8 cellular contexts compared by ENCODE assay signal in genomic region chr3:66499881-66500574, GRCh38. TPM values are rescaled to one million over a fixed set of nuclear protein-coding genes. Genes with fewer than 3 reads are reported as not detected.
DNase-seq lines count a peak whose midpoint lies in the region; ATAC-seq, FAIRE-seq and TF ChIP-seq lines count a peak whose summit lies in the region.

No MANE protein-coding gene starts in this region.

- no peak for TF ChIP-seq CTCF in DOHH2 (IDR thresholded peaks at IDR 0.05; ENCODE audit: low read depth, low read length, poor library complexity, severe bottlenecking)
- no peak for TF ChIP-seq CTCF in pancreas (IDR thresholded peaks at IDR 0.05)

- peaks cover 2% of the 10 kb centered on the region for H3K36me3 Mint-ChIP-seq in IgD-negative memory B cell

- no peaks in the 10 kb centered on the region for H4K20me1 ChIP-seq in DOHH2 (ENCODE audit: control insufficient read depth, insufficient read depth, low read depth, low read length)

- no peak for FAIRE-seq in pancreas (lab: Jason Lieb, UNC)

- H3K79me2 ChIP-seq in DOHH2 (ENCODE audit: control insufficient read depth, low read length): peaks cover 61% of the 10 kb centered on the region

- no peaks in the 10 kb centered on the region for H3K9me3 Mint-ChIP-seq in IgD-negative memory B cell

- peak overlapping the region; percentile 83 to 96 (median 94) for H3K4me3 Mint-ChIP-seq in IgD-negative memory B cell

- WGBS in pancreas, 2 donors: 0 to 1% methylated on average over 53 to 80 of the region's 80 CpGs

- no peaks in the 10 kb centered on the region for H3K9me2 ChIP-seq in DOHH2 (replicated peaks; ENCODE audit: control insufficient read depth, low read length)

- intact Hi-C loops in pancreas (cut with DNase I): loop anchor here (5.0 to 10.0 kb wide), 3 partner anchors 53 to 315 kb away; no protein-coding TSS in a partner anchor

- ATAC-seq in GM21526 (IDR thresholded peaks at IDR 0.05; ENCODE audit: low FRiP score, unreplicated experiment) (peak; percentile 24), pancreas (peak in 1 of 4 donors; percentile 5)

- DNase-seq in activated T-helper 9 cell treated with anti-CD3 and anti-CD28 coated beads, Interleukin-2, amount 50 U/mL, for 16 hours (ENCODE audit: low read depth): peak; percentile 31
- DNase-seq in germinal center (ENCODE audit: low spot score): peak; percentile 52
- DNase-seq in pancreas: peak in 4 of 6 donors; percentile 52 to 79 (median 68)
- no peak for DNase-seq in DMS79 (lab: John Stamatoyannopoulos, UW)
- no peak for DNase-seq in HT-29 (ENCODE audit: low spot score)

- H3K27ac Mint-ChIP-seq in IgD-negative memory B cell: peak overlapping the region in 1 of 3 donors; percentile 75

- H3K4me1 Mint-ChIP-seq in IgD-negative memory B cell: peaks cover 7 to 23% (median 16%) of the 10 kb centered on the region in 3 donors

- H3K27ac ChIP-seq in DOHH2 (ENCODE audit: low read depth, low read length) (peak overlapping the region; percentile 97), pancreas (peak overlapping the region; percentile 87 to 99 (median 94))

- H3K9me3 ChIP-seq in DOHH2 (ENCODE audit: control insufficient read depth, insufficient read depth, low read length): no peaks in the 10 kb centered on the region
- no peaks in the 10 kb centered on the region for H3K9me3 ChIP-seq in pancreas

- H3K27me3 Mint-ChIP-seq in IgD-negative memory B cell: peaks cover 34% of the 10 kb centered on the region

- H3F3A ChIP-seq in DOHH2 (ENCODE audit: control insufficient read depth, insufficient read depth): peaks cover 27% of the 10 kb centered on the region

- H3K4me2 ChIP-seq in DOHH2 (ENCODE audit: low read length): peak overlapping the region; percentile 91

- peak overlapping the region; percentile 80 for H3K4me3 ChIP-seq in DOHH2 (ENCODE audit: low read length)
- peak overlapping the region; percentile 86 to 100 (median 94) for H3K4me3 ChIP-seq in pancreas

- H3K36me3 ChIP-seq in DOHH2 (ENCODE audit: control insufficient read depth, low read length) (peaks cover 45% of the 10 kb centered on the region), pancreas (no peaks in the 10 kb centered on the region)

- H3K27me3 ChIP-seq in DOHH2 (ENCODE audit: control insufficient read depth, low read length) (peaks cover 8% of the 10 kb centered on the region), pancreas (no peaks in the 10 kb centered on the region)

- H3K4me1 ChIP-seq in DOHH2 (ENCODE audit: control insufficient read depth, low read length): peaks cover 36% of the 10 kb centered on the region
- H3K4me1 ChIP-seq in pancreas: peaks cover 8 to 35% (median 29%) of the 10 kb centered on the region in 3 donors

RNA-seq across cellular contexts. Expression of gene LRIG1, which starts 0.8 kb away (rescaled TPM):
- polyA plus RNA-seq in IgD-negative memory B cell (10.6 TPM), pancreas (10 to 100 TPM; 32.7 to 35.8 TPM)
- 100 to 1,000 TPM in 1 of 6 donors, 10 to 100 TPM in 5; 57.8 to 104 (median 80.5) TPM for total RNA-seq in pancreas
- total RNA-seq in HT-29 (2014; rRNA removed; shearing (Covaris generic)): 24.0 and 25.2 TPM in 2 replicates

Comparison
In these comparisons a context has a peak if more than half of its experiments do, and no peak if none do; other contexts are left out.
1. DNase-seq: peak in activated T-helper 9 cell treated with anti-CD3 and anti-CD28 coated beads, Interleukin-2, amount 50 U/mL, for 16 hours (single experiment), germinal center (single experiment) and pancreas (4 of 6); none in DMS79 (single experiment) and HT-29 (single experiment).